Comparison of ENCODE assay signal across 23 cellular contexts in genomic region chr12:118447181-118447580, GRCh38.
"Had no signal": no experiment of that assay in that cellular context is flagged by ENCODE, and none has a peak within 500 bp of the region (broad histone marks: within the 10 kb centered on the region; RNA-seq: fewer than 3 reads in every experiment).

No MANE protein-coding gene starts in this region.

- H3K4me2 ChIP-seq: hepatocyte had no signal

- H3K4me3 ChIP-seq: colonic mucosa, esophagus muscularis mucosa, gastroesophageal sphincter, heart left ventricle, hepatocyte, left lung, lower lobe of right lung, mucosa of descending colon had no signal

- H3K27ac Mint-ChIP-seq: dendritic cell treated with granulocyte-macrophage colony-stimulating factor and Interleukin-4, amounts not matched to agents 40 ng/mL and 50 ng/mL, for 4 days; effector memory CD8-positive, alpha-beta T cell; endodermal cell; immature natural killer cell; mesothelial cell of epicardium; naive B cell had no signal

- H3K4me1 ChIP-seq: colonic mucosa, esophagus muscularis mucosa, foreskin keratinocyte, gastroesophageal sphincter, heart left ventricle, left lung, lower lobe of right lung had no signal

- H2AFZ ChIP-seq: hepatocyte had no signal

- ATAC-seq: effector memory CD8-positive, alpha-beta T cell; foreskin keratinocyte; gastroesophageal sphincter; heart left ventricle; left cardiac atrium; left lung; left ventricle myocardium superior; lower lobe of right lung; mucosa of descending colon had no signal

- H3K9me3 Mint-ChIP-seq: dendritic cell treated with granulocyte-macrophage colony-stimulating factor and Interleukin-4, amounts not matched to agents 40 ng/mL and 50 ng/mL, for 4 days; effector memory CD8-positive, alpha-beta T cell; immature natural killer cell had no signal

- H3K79me2 ChIP-seq: hepatocyte had no signal

- H3K36me3 Mint-ChIP-seq: immature natural killer cell, mesothelial cell of epicardium, naive B cell had no signal

- H3K27me3 ChIP-seq: colonic mucosa, esophagus muscularis mucosa, foreskin keratinocyte, gastroesophageal sphincter, hepatocyte, left lung had no signal

- H3K27ac ChIP-seq: colonic mucosa, epithelial cell of prostate, esophagus muscularis mucosa, foreskin keratinocyte, gastroesophageal sphincter, heart left ventricle, hepatocyte, left lung, lower lobe of right lung had no signal

- H3K4me1 Mint-ChIP-seq: endodermal cell, immature natural killer cell, mesothelial cell of epicardium, naive B cell had no signal

- H3K4me3 Mint-ChIP-seq: dendritic cell treated with granulocyte-macrophage colony-stimulating factor and Interleukin-4, amounts not matched to agents 40 ng/mL and 50 ng/mL, for 4 days; effector memory CD8-positive, alpha-beta T cell; endodermal cell; immature natural killer cell; mesothelial cell of epicardium; naive B cell had no signal

- H3K36me3 ChIP-seq: colonic mucosa, esophagus muscularis mucosa, gastroesophageal sphincter, heart left ventricle, left lung, lower lobe of right lung had no signal

- DNase-seq: colonic mucosa; cortex of kidney; effector CD8-positive, alpha-beta T cell; effector memory CD8-positive, alpha-beta T cell; endodermal cell; erythroblast; foreskin keratinocyte; heart left ventricle; hypothalamus; immature natural killer cell; left cardiac atrium; left lung; left ventricle myocardium superior; lower lobe of right lung; mesenchymal stem cell; mucosa of descending colon; naive B cell had no signal
